8 cellular contexts compared by ENCODE assay signal in genomic region chr6:53484409-53485280, GRCh38.
DNase-seq lines count a peak whose midpoint lies in the region; ATAC-seq and TF ChIP-seq lines count a peak whose summit lies in the region.

No MANE protein-coding gene starts in this region.

- no peak overlapping the region for H3K27ac ChIP-seq in vagina

- no peak overlapping the region for H3K27ac Mint-ChIP-seq in progenitor cell of endocrine pancreas

- H3K27me3 Mint-ChIP-seq in progenitor cell of endocrine pancreas: peaks cover 22% of the 10 kb centered on the region

- DNase-seq in DMS79 (lab: John Stamatoyannopoulos, UW): peak; percentile 31
- DNase-seq in RPMI7951 (ENCODE audit: low read depth): peak; percentile 58
- DNase-seq in activated effector memory CD4-positive, alpha-beta T cell treated with Interleukin-2 at 50 U/mL for 16 hours: peak; percentile 23
- DNase-seq in germinal center (ENCODE audit: low spot score): peak; percentile 27
- DNase-seq in progenitor cell of endocrine pancreas (ENCODE audit: low spot score, unreplicated experiment): peak; percentile 38
- DNase-seq in vagina (ENCODE audit: extremely low spot score in 2 of 2): no peak

- no peaks in the 10 kb centered on the region for H3K9me3 ChIP-seq in vagina

- no peaks in the 10 kb centered on the region for H3K36me3 ChIP-seq in vagina

- H3K4me3 Mint-ChIP-seq in progenitor cell of endocrine pancreas (ENCODE audit: low read depth): no peak overlapping the region

- H3K36me3 Mint-ChIP-seq in progenitor cell of endocrine pancreas (ENCODE audit: insufficient read depth): no peaks in the 10 kb centered on the region

- no peak for ATAC-seq in GM21381 (IDR thresholded peaks at IDR 0.05; ENCODE audit: unreplicated experiment)

- peaks cover 3% of the 10 kb centered on the region for H3K9me3 Mint-ChIP-seq in progenitor cell of endocrine pancreas (ENCODE audit: low read depth)

- no peak overlapping the region for H3K4me3 ChIP-seq in vagina

- no peaks in the 10 kb centered on the region for H3K27me3 ChIP-seq in vagina

- H3K4me1 ChIP-seq in vagina: no peaks in the 10 kb centered on the region

- H3K4me1 Mint-ChIP-seq in progenitor cell of endocrine pancreas (ENCODE audit: low read depth): no peaks in the 10 kb centered on the region

- no peak for TF ChIP-seq POLR2A in vagina (IDR thresholded peaks at IDR 0.05)

- peak; percentile 85 for TF ChIP-seq CTCF in LNCAP (IDR thresholded peaks at IDR 0.05)
- peak; percentile 99 for TF ChIP-seq CTCF in progenitor cell of endocrine pancreas (IDR thresholded peaks at IDR 0.05; ENCODE audit: unreplicated experiment)
- TF ChIP-seq CTCF in vagina (IDR thresholded peaks at IDR 0.05): peak; percentile 84 to 96 (median 93)

- intact Hi-C loops in vagina (cut with DNase I): loop anchor here (5.0 kb wide), 1 partner anchor 312 kb away; no protein-coding TSS in a partner anchor

Comparison
In these comparisons a context has a peak if more than half of its experiments do, and no peak if none do; other contexts are left out.
1. DNase-seq: peak in DMS79 (single experiment), RPMI7951 (single experiment), activated effector memory CD4-positive, alpha-beta T cell treated with Interleukin-2 at 50 U/mL for 16 hours (single experiment), germinal center (single experiment) and progenitor cell of endocrine pancreas (single experiment); none in vagina (0 of 2).
2. Peak in every context shown above with its lines, with median percentiles within 50 percentile points of each other: CTCF ChIP-seq.